26 cellular contexts compared by ENCODE assay signal in genomic region chr3:109853077-109853732, GRCh38.
"Had no signal": no experiment of that assay in that cellular context is flagged by ENCODE, and none has a peak within 500 bp of the region (broad histone marks: within the 10 kb centered on the region; RNA-seq: fewer than 3 reads in every experiment).

No MANE protein-coding gene starts in this region.

- H3K4me3 Mint-ChIP-seq: activated naive CD8-positive, alpha-beta T cell; immature natural killer cell; naive B cell; nephron progenitor cell; stimulated activated effector memory CD8-positive, alpha-beta T cell treated with anti-CD3 and anti-CD28 coated beads, Interleukin-12 subunit alpha, Interleukin-12 subunit beta, amount 100 ng/mL, for 72 hours; stimulated activated naive CD8-positive, alpha-beta T cell treated with anti-CD3 and anti-CD28 coated beads, Interleukin-15, Interleukin-2, amounts not matched to agents 100 ng/mL and 50 ng/mL, for 24 hours; T-helper 2 cell treated with Interferon-gamma antibody and Interleukin-4, amounts not matched to agents 5 μg/mL and 100 μg/mL, for 36 hours had no signal

- H3K4me1 Mint-ChIP-seq: immature natural killer cell, naive B cell, nephron progenitor cell had no signal

- ATAC-seq: left colon, sciatic nerve, upper lobe of right lung had no signal

- H3K27ac Mint-ChIP-seq: activated naive CD8-positive, alpha-beta T cell; immature natural killer cell; naive B cell; nephron progenitor cell; stimulated activated effector memory CD8-positive, alpha-beta T cell treated with anti-CD3 and anti-CD28 coated beads, Interleukin-12 subunit alpha, Interleukin-12 subunit beta, amount 100 ng/mL, for 72 hours; stimulated activated naive CD8-positive, alpha-beta T cell treated with anti-CD3 and anti-CD28 coated beads, Interleukin-15, Interleukin-2, amounts not matched to agents 100 ng/mL and 50 ng/mL, for 24 hours; T-helper 2 cell treated with Interferon-gamma antibody and Interleukin-4, amounts not matched to agents 5 μg/mL and 100 μg/mL, for 36 hours had no signal

- FAIRE-seq: endothelial cell of umbilical vein, kidney had no signal

- DNase-seq: activated CD4-positive, alpha-beta T cell treated with anti-CD3 and anti-CD28 coated beads for 48 hours; activated CD4-positive, alpha-beta T cell treated with anti-CD3 and anti-CD28 coated beads, Interleukin-2, amount 50 U/mL, for 48 hours; activated CD8-positive, alpha-beta memory T cell treated with anti-CD3 and anti-CD28 coated beads for 24 hours; activated effector memory CD4-positive, alpha-beta T cell treated with Interleukin-2 at 50 U/mL for 16 hours; activated naive CD4-positive, alpha-beta T cell treated with Interleukin-2 at 50 U/mL for 16 hours; brain microvascular endothelial cell; cortex of kidney; head of caudate nucleus; hippocampal formation; immature natural killer cell; kidney; left colon; mammary epithelial cell; naive B cell; nephron progenitor cell; stimulated activated CD4-positive, alpha-beta T cell treated with anti-CD3 and anti-CD28 coated beads, Interleukin-12 subunit alpha, Interleukin-12 subunit beta, amount 100 ng/mL, for 4 hours; stimulated activated CD4-positive, alpha-beta T cell treated with anti-CD3 and anti-CD28 coated beads, Interleukin-4, amount 100 ng/mL, for 1 hour; upper lobe of right lung had no signal

- H3K36me3 Mint-ChIP-seq: stimulated activated effector memory CD8-positive, alpha-beta T cell treated with anti-CD3 and anti-CD28 coated beads, Interleukin-12 subunit alpha, Interleukin-12 subunit beta, amount 100 ng/mL, for 72 hours had no signal

- H3K27me3 Mint-ChIP-seq: activated naive CD8-positive, alpha-beta T cell; naive B cell; stimulated activated naive CD8-positive, alpha-beta T cell treated with anti-CD3 and anti-CD28 coated beads, Interleukin-15, Interleukin-2, amounts not matched to agents 100 ng/mL and 50 ng/mL, for 24 hours had no signal

- H3K27ac ChIP-seq: ascending aorta, brain microvascular endothelial cell, neutrophil, upper lobe of right lung had no signal
